In genomic region chr10:8912108-8912507, GRCh38 we compare ENCODE assay signal across 15 cellular contexts.
"Had no signal": no experiment of that assay in that cellular context is flagged by ENCODE, and none has a peak within 500 bp of the region (broad histone marks: within the 10 kb centered on the region; RNA-seq: fewer than 3 reads in every experiment).

No MANE protein-coding gene starts in this region.

- H3K36me3 ChIP-seq: esophagus muscularis mucosa, gastrocnemius medialis, lower lobe of right lung, uterus had no signal

- FAIRE-seq: colon had no signal

- DNase-seq: effector memory CD8-positive, alpha-beta T cell; gastrocnemius medialis; glutamatergic neuron; left colon; lower lobe of right lung; natural killer cell; posterior cingulate gyrus; stimulated activated CD4-positive, alpha-beta T cell treated with anti-CD3 and anti-CD28 coated beads, Interleukin-2, amount 100 ng/mL, for 48 hours; stimulated activated naive CD4-positive, alpha-beta T cell treated with Interleukin-2 at 50 U/mL for 16 hours; trophoblast cell; uterus had no signal

- H3K27ac ChIP-seq: epithelial cell of prostate, esophagus muscularis mucosa, gastrocnemius medialis, lower lobe of right lung, uterus had no signal

- H3K27me3 ChIP-seq: esophagus muscularis mucosa, gastrocnemius medialis, uterus had no signal

- H3K9me3 ChIP-seq: esophagus muscularis mucosa, gastrocnemius medialis, lower lobe of right lung, uterus had no signal

- H3K4me3 ChIP-seq: esophagus muscularis mucosa, gastrocnemius medialis, lower lobe of right lung, smooth muscle cell, uterus had no signal

- H3K4me2 ChIP-seq: smooth muscle cell had no signal

- H3K4me1 ChIP-seq: esophagus muscularis mucosa, gastrocnemius medialis, lower lobe of right lung, uterus had no signal

- ATAC-seq: effector memory CD8-positive, alpha-beta T cell; gastrocnemius medialis; left colon; lower lobe of right lung; natural killer cell had no signal
